ENCODE assay signal across 11 cellular contexts in the genomic region with DNA sequence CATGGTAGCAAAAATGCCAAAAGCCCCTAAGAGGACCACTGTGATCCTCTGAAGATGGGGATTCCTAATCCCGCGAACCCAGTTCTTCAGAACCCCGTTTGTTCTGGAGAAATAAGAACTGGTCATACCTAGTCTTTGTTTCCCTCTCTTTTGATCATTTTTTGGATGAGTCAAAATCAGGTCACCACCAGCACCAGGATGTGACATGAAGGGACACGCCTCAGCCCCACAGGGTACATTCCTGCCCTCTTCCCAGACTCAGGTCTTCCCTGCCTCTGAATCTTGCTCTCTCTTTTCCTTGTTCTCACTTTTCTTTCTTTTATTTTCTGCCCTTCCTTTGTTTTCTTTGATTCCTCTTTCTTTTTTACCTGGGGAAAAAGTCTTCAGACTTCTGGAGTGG. TPM values are rescaled to one million over a fixed set of nuclear protein-coding genes. Genes with fewer than 3 reads are reported as not detected.
"Had no signal": no experiment of that assay in that cellular context is flagged by ENCODE, and none has a peak within 500 bp of the region (broad histone marks: within the 10 kb centered on the region; RNA-seq: fewer than 3 reads in every experiment).

No MANE protein-coding gene starts in this region.

- H3K36me3 ChIP-seq: brain microvascular endothelial cell, thyroid gland had no signal

- H3K9me3 Mint-ChIP-seq: activated naive CD8-positive, alpha-beta T cell treated with anti-CD3 and anti-CD28 coated beads for 36 hours; activated T-cell treated with anti-CD3 and anti-CD28 coated beads, Interleukin-2, amount 50 U/mL, for 24 hours; T-helper 2 cell treated with Interferon-gamma antibody and Interleukin-4, amounts not matched to agents 5 μg/mL and 100 μg/mL, for 36 hours had no signal

- H3K36me3 Mint-ChIP-seq: activated naive CD8-positive, alpha-beta T cell treated with anti-CD3 and anti-CD28 coated beads for 36 hours had no signal

- DNase-seq: activated CD4-positive, alpha-beta T cell treated with anti-CD3 and anti-CD28 coated beads, Interleukin-2, amount 50 U/mL, for 1 hour; activated gamma-delta T cell; activated naive CD8-positive, alpha-beta T cell treated with anti-CD3 and anti-CD28 coated beads for 36 hours; activated T-cell treated with anti-CD3 and anti-CD28 coated beads, Interleukin-2, amount 50 U/mL, for 24 hours; brain microvascular endothelial cell; dorsolateral prefrontal cortex; hippocampal formation; kidney glomerular epithelial cell; small intestine; thyroid gland had no signal

- H3K27me3 ChIP-seq: thyroid gland had no signal

- H3K27ac Mint-ChIP-seq: activated naive CD8-positive, alpha-beta T cell treated with anti-CD3 and anti-CD28 coated beads for 36 hours; activated T-cell treated with anti-CD3 and anti-CD28 coated beads, Interleukin-2, amount 50 U/mL, for 24 hours; T-helper 2 cell treated with Interferon-gamma antibody and Interleukin-4, amounts not matched to agents 5 μg/mL and 100 μg/mL, for 36 hours had no signal

- H3K4me3 ChIP-seq: dorsolateral prefrontal cortex, thyroid gland had no signal

- H3K27ac ChIP-seq: brain microvascular endothelial cell, dorsolateral prefrontal cortex, thyroid gland had no signal

- H3K9me3 ChIP-seq: thyroid gland had no signal

- H3K4me1 Mint-ChIP-seq: activated naive CD8-positive, alpha-beta T cell treated with anti-CD3 and anti-CD28 coated beads for 36 hours had no signal

- H3K4me3 Mint-ChIP-seq: activated naive CD8-positive, alpha-beta T cell treated with anti-CD3 and anti-CD28 coated beads for 36 hours; activated T-cell treated with anti-CD3 and anti-CD28 coated beads, Interleukin-2, amount 50 U/mL, for 24 hours; T-helper 2 cell treated with Interferon-gamma antibody and Interleukin-4, amounts not matched to agents 5 μg/mL and 100 μg/mL, for 36 hours had no signal

RNA-seq across cellular contexts. Expression of a gene that starts 14.6 kb away (rescaled TPM):
- total RNA-seq: activated naive CD8-positive, alpha-beta T cell treated with anti-CD3 and anti-CD28 coated beads for 36 hours had no signal
